2 cellular contexts compared by ENCODE assay signal in the genomic region with DNA sequence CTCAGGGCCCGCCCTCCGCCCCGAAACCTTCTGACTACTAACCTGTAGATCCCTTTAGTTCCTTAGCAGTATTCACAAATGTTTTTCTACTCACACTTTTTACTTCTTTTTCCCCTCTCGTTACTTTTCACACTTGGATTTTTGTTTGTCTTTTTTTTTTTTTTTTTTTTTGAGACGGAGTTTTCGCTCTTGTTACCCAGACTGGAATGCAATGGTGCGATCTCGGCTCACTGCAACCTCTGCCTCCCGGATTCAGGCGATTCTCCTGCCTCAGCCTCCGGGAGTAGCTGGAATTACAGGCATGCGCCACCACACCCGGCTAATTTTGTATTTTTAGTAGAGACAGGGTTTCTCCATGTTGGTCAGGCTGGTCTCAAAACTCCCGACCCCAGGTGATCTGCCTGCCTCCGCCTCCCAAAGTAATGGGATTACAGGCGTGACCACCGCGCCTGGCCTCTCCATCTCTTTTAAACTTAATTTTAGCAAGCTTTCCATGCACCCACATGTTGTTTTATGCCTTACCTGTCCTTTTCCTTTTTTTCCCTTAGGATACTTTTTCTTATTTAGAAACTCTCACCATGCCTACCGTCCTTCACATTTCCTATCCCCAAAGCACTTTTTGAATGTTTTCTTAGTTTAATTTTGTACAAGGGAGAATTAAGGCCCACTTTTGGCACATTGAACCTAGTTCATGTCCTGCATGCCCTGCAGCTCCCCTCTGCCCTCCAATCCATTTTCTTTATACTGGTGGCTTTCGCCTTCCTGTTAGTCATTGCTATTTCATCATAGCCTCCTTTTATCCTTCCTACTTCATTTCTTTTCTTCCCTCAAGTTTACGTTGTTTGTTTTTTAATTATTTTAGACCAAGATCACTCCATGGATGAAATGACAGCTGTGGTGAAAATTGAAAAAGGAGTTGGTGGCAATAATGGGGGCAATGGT.
TF ChIP-seq lines count a peak whose summit lies in the region.

No MANE protein-coding gene starts in this region.

TF ChIP-seq in H1, 55 proteins besides CTCF, POLR2A, EP300 and RAD21:
- no peak for TF ChIP-seq HDAC6 (IDR thresholded peaks at IDR 0.05; ENCODE audit: low read depth, low read length)
- no peak for TF ChIP-seq SP4 (IDR thresholded peaks at IDR 0.05; ENCODE audit: low read length)
- no peak for TF ChIP-seq TAF7 (optimal IDR thresholded peaks at IDR 0.05; ENCODE audit: borderline replicate concordance, low read depth, low read length)
- peak; percentile 24; the same call in 1 of the 2 replicates for TF ChIP-seq TAF1 (IDR thresholded peaks at IDR 0.05; ENCODE audit: low read depth, low read length)
- TF ChIP-seq SP1 (IDR thresholded peaks at IDR 0.05; ENCODE audit: low read depth, low read length) = peak; percentile 54; the same call in 1 of the 2 replicates
- no peak for TF ChIP-seq GTF2F1 (IDR thresholded peaks at IDR 0.05; ENCODE audit: borderline replicate concordance, low read depth, low read length)

TF ChIP-seq in neural cell, 6 proteins besides CTCF, POLR2A, EP300 and RAD21:
- TF ChIP-seq POLR2AphosphoS5 (IDR thresholded peaks at IDR 0.05) (no peak), TAF1 (IDR thresholded peaks at IDR 0.05; ENCODE audit: low read depth) (no peak), EZH2 (IDR thresholded peaks at IDR 0.05; ENCODE audit: borderline replicate concordance, insufficient read depth, low read length, poor library complexity, severe bottlenecking) (no peak), MXI1 (conservative IDR thresholded peaks at IDR 0.05; ENCODE audit: poor library complexity, severe bottlenecking) (no peak), SMC3 (conservative IDR thresholded peaks at IDR 0.05; ENCODE audit: poor library complexity) (no peak)
- TF ChIP-seq, protein P1, sequence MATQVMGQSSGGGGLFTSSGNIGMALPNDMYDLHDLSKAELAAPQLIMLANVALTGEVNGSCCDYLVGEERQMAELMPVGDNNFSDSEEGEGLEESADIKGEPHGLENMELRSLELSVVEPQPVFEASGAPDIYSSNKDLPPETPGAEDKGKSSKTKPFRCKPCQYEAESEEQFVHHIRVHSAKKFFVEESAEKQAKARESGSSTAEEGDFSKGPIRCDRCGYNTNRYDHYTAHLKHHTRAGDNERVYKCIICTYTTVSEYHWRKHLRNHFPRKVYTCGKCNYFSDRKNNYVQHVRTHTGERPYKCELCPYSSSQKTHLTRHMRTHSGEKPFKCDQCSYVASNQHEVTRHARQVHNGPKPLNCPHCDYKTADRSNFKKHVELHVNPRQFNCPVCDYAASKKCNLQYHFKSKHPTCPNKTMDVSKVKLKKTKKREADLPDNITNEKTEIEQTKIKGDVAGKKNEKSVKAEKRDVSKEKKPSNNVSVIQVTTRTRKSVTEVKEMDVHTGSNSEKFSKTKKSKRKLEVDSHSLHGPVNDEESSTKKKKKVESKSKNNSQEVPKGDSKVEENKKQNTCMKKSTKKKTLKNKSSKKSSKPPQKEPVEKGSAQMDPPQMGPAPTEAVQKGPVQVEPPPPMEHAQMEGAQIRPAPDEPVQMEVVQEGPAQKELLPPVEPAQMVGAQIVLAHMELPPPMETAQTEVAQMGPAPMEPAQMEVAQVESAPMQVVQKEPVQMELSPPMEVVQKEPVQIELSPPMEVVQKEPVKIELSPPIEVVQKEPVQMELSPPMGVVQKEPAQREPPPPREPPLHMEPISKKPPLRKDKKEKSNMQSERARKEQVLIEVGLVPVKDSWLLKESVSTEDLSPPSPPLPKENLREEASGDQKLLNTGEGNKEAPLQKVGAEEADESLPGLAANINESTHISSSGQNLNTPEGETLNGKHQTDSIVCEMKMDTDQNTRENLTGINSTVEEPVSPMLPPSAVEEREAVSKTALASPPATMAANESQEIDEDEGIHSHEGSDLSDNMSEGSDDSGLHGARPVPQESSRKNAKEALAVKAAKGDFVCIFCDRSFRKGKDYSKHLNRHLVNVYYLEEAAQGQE (IDR thresholded peaks at IDR 0.05; ENCODE audit: borderline replicate concordance) = no peak
